ENCODE assay signal across 1 cellular context in genomic region chr1:244817415-244817894, GRCh38.
TF ChIP-seq lines count a peak whose summit lies in the region.

No MANE protein-coding gene starts in this region.

TF ChIP-seq in HepG2, 621 proteins besides CTCF, POLR2A, EP300 and RAD21 (continues in another document):
- TF ChIP-seq ZNF484 (CRISPR knock-in tag; IDR thresholded peaks at IDR 0.05; ENCODE audit: borderline replicate concordance, low read depth) (no peak), ZNF441 (CRISPR knock-in tag; IDR thresholded peaks at IDR 0.05; ENCODE audit: borderline replicate concordance) (peak; percentile 98), ZFP1 (CRISPR knock-in tag; IDR thresholded peaks at IDR 0.05) (no peak), ZNF207 (IDR thresholded peaks at IDR 0.05; ENCODE audit: borderline replicate concordance) (no peak), ZNF558 (CRISPR knock-in tag; IDR thresholded peaks at IDR 0.05; ENCODE audit: borderline replicate concordance) (no peak), KLF6 (CRISPR knock-in tag; IDR thresholded peaks at IDR 0.05) (no peak), LCORL (IDR thresholded peaks at IDR 0.05) (no peak), LCORL (CRISPR knock-in tag; IDR thresholded peaks at IDR 0.05) (no peak), NR2F2 (IDR thresholded peaks at IDR 0.05; ENCODE audit: borderline replicate concordance, low read depth) (no peak), MBNL3 (CRISPR knock-in tag; conservative IDR thresholded peaks at IDR 0.05) (no peak), ARID5B (CRISPR knock-in tag; IDR thresholded peaks at IDR 0.05) (peak; percentile 79), THAP9 (CRISPR knock-in tag; IDR thresholded peaks at IDR 0.05; ENCODE audit: borderline replicate concordance) (0 out of 2 replicates have a peak, but pooled peaks have one; percentile 11), FOXO4 (CRISPR knock-in tag; conservative IDR thresholded peaks at IDR 0.05) (no peak), ZBTB38 (CRISPR knock-in tag; IDR thresholded peaks at IDR 0.05) (peak; percentile 98), ZNF280D (CRISPR knock-in tag; IDR thresholded peaks at IDR 0.05) (peak; percentile 47; the same call in 1 of the 2 replicates), ZFP36 (IDR thresholded peaks at IDR 0.05; ENCODE audit: borderline replicate concordance, low read depth, low read length, partially characterized antibody) (no peak), ZBTB40 (IDR thresholded peaks at IDR 0.05) (no peak), ZBTB40 (CRISPR knock-in tag; IDR thresholded peaks at IDR 0.05) (peak; percentile 38; the same call in 1 of the 2 replicates), TBX2 (CRISPR knock-in tag; IDR thresholded peaks at IDR 0.05; ENCODE audit: borderline replicate concordance) (peak; percentile 42; the same call in 1 of the 2 replicates), NCOR1 (IDR thresholded peaks at IDR 0.05; ENCODE audit: borderline replicate concordance, low read length) (peak; percentile 57; the same call in 1 of the 2 replicates), ZNF550 (CRISPR knock-in tag; IDR thresholded peaks at IDR 0.05; ENCODE audit: borderline replicate concordance) (no peak), GATAD1 (CRISPR knock-in tag; IDR thresholded peaks at IDR 0.05) (0 out of 2 replicates have a peak, but pooled peaks have one; percentile 37), ATF1 (CRISPR knock-in tag; IDR thresholded peaks at IDR 0.05) (peak; percentile 78; the same call in 1 of the 2 replicates), CREM (IDR thresholded peaks at IDR 0.05) (peak; percentile 66), CREM (CRISPR knock-in tag; IDR thresholded peaks at IDR 0.05) (no peak), STAT5B (CRISPR knock-in tag; IDR thresholded peaks at IDR 0.05) (no peak), ASH2L (IDR thresholded peaks at IDR 0.05; ENCODE audit: insufficient read length, low read depth, low read length) (peak; percentile 70), NONO (IDR thresholded peaks at IDR 0.05) (no peak), NONO (CRISPR knock-in tag; conservative IDR thresholded peaks at IDR 0.05) (0 out of 2 replicates have a peak, but pooled peaks have one; percentile 50), ZNF44 (CRISPR knock-in tag; IDR thresholded peaks at IDR 0.05) (no peak), ZHX1 (CRISPR knock-in tag; IDR thresholded peaks at IDR 0.05; ENCODE audit: low read depth) (0 out of 2 replicates have a peak, but pooled peaks have one; percentile 51), ZNF414 (CRISPR knock-in tag; IDR thresholded peaks at IDR 0.05) (no peak)
